ENCODE assay signal across 8 cellular contexts in the genomic region with DNA sequence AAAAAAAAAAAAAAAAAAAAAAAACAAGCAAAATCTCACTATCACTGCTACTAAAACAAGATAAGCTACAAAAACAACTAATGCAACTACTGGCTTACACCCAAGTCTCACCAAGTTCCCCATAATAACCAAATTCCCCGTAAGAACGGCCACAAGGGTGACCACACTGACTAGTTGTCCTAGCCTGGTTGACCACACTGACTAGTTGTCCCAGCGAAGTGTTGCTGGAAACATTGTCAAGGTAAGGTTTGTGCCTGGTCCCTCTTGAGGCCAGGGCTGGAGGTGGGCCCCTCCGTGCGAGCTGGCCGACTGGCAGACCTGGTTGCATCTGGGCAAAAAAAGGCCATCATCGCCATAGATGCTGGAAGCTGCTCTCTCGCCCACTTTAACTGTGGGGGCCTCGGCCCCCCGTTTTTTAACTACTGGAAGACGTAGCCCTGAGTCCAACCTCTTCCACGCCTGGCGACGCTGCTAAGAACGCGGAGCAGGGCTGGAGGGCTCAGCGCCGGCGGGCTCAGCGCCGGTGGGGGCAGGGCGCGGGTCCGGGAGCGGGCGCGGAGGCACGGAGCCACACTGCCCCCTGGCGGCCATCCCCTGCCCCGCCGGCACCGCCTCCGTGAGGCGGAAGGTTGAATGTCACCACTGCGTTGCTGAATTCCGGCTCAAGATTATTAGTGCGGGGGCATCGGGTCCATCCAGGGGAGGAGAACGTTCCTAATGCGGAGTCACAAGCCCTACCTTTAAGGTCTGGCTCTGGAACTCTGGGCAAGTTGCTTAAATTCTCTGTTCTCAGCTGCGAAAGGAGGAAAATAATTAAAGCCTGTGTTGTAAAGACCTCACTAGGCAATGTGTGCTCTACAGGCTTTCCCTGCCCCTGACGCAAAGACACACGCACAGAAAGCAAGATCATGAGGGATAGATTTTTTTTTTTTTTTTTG.
DNase-seq lines count a peak whose midpoint lies in the region; ATAC-seq and TF ChIP-seq lines count a peak whose summit lies in the region.

No MANE protein-coding gene starts in this region.

- H3K27ac ChIP-seq in angular gyrus (ENCODE audit: low read depth, low read length): peak overlapping the region; percentile 72
- no peak overlapping the region for H3K27ac ChIP-seq in right cardiac atrium (ENCODE audit: low read length)
- no peak overlapping the region for H3K27ac ChIP-seq in psoas muscle
- H3K27ac ChIP-seq in urinary bladder (ENCODE audit: low read depth): peak overlapping the region; percentile 65

- DNase-seq in DMS153 treated with DMSO at 0.1 percent for 48 hours (lab: John Stamatoyannopoulos, UW; ENCODE audit: unreplicated experiment): peak; percentile 52
- DNase-seq in GOT3 (lab: John Stamatoyannopoulos, UW): peak; percentile 1
- peak; percentile 77 for DNase-seq in NAMALWA (ENCODE audit: low spot score)
- peak; percentile 42 to 73 (median 56) for DNase-seq in T-helper 2 cell
- peak; percentile 77 to 94 (median 92) for DNase-seq in right cardiac atrium
- peak; percentile 69 to 83 for DNase-seq in psoas muscle

- WGBS in right cardiac atrium: 2% methylated on average over 43 of the region's 43 CpGs
- WGBS in psoas muscle, 3 donors: 6% methylated on average over 40 to 43 of the region's 43 CpGs
- WGBS in urinary bladder: 3% methylated on average over 43 of the region's 43 CpGs

- H3K4me3 ChIP-seq in right cardiac atrium (ENCODE audit: low read length) (peak overlapping the region; percentile 4), psoas muscle (peak overlapping the region; percentile 45), urinary bladder (ENCODE audit: low read depth, low read length) (no peak overlapping the region)

- peak; percentile 91 to 95 for ATAC-seq in right cardiac atrium
- ATAC-seq in psoas muscle: peak; percentile 84 to 94 (median 85)

- intact Hi-C loops in right cardiac atrium (cut with DNase I): loop anchor here in 3 of 4 donors (5.0 to 10.0 kb wide), 3 partner anchors 153 to 493 kb away; no protein-coding TSS in a partner anchor
- intact Hi-C loops in psoas muscle (cut with DNase I): loop anchor here in 1 of 2 donors (10.0 kb wide), 1 partner anchor 493 kb away; no protein-coding TSS in a partner anchor

- no peaks in the 10 kb centered on the region for H3K36me3 ChIP-seq in psoas muscle (ENCODE audit: insufficient read depth in 1 of 2, low read depth in 1 of 2)
- no peaks in the 10 kb centered on the region for H3K36me3 ChIP-seq in urinary bladder (ENCODE audit: insufficient read depth)

- H3K27me3 ChIP-seq in right cardiac atrium (ENCODE audit: control insufficient read depth, insufficient read depth) (no peaks in the 10 kb centered on the region), psoas muscle (ENCODE audit: insufficient read depth in 3 of 3, low read length in 2 of 3) (peaks cover 4 to 46% (median 9%) of the 10 kb centered on the region in 3 donors)

- TF ChIP-seq CTCF in psoas muscle (IDR thresholded peaks at IDR 0.05): peak; percentile 92

- no peaks in the 10 kb centered on the region for H3K9me3 ChIP-seq in right cardiac atrium (ENCODE audit: control insufficient read depth, low read length)
- H3K9me3 ChIP-seq in psoas muscle: no peaks in the 10 kb centered on the region

- H3K4me1 ChIP-seq in right cardiac atrium (ENCODE audit: control insufficient read depth, insufficient read depth, low read length) (no peaks in the 10 kb centered on the region), psoas muscle (peaks cover 4% of the 10 kb centered on the region), urinary bladder (ENCODE audit: insufficient read depth) (no peaks in the 10 kb centered on the region)

Comparison
In these comparisons a context has a peak if more than half of its experiments do, and no peak if none do; other contexts are left out.
1. DNase-seq: peak in every context shown above with its lines; median percentile 92 in right cardiac atrium; 77 in NAMALWA; 76 in psoas muscle; 56 in T-helper 2 cell; 52 in DMS153 treated with DMSO at 0.1 percent for 48 hours; 1 in GOT3.
2. H3K27ac ChIP-seq: peak in angular gyrus (single experiment) and urinary bladder (single experiment); none in right cardiac atrium (single experiment) and psoas muscle (single experiment).